ENCODE assay signal across 18 cellular contexts in the genomic region with DNA sequence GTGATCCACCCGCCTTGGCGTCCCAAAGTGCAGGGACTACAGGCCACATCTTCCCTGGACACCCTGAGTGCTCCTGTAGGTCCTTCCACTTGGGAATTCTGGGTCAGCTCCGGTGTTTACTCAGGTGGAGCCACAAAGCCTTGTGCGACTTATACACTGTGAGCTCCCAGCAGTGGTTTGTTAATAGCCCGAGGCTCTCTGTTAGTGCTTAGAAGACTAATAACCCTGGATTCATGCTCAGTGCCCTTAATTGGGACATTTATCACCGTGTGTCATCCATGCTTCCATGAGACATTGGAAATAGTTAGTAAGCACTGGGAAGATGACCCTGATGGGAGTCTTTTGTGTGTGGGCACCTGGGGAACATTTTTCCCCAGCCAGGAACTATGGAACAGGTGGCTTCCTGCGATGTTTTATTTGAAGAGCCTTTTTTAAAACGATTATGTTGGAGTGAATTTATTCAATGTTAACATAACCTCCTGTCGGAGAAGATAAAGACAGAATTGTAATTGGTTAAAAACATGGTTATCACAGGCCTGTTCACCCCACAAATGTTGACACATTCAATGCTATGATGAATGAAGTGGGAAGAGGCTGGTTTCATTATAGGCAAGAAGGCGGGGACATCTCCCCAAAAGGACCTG.
A peak's percentile ranks its signal among the peaks of the same experiment; 100 is the strongest.
DNase-seq lines count a peak whose midpoint lies in the region; ATAC-seq and FAIRE-seq lines count a peak whose summit lies in the region.
"Had no signal": no experiment of that assay in that cellular context is flagged by ENCODE, and none has a peak within 500 bp of the region (broad histone marks: within the 10 kb centered on the region; RNA-seq: fewer than 3 reads in every experiment).

No MANE protein-coding gene starts in this region.

- DNase-seq in NCI-H2171 treated with DMSO at 0.1 percent for 48 hours (lab: John Stamatoyannopoulos, UW) (peak; percentile 51), NCI-H2171 (lab: John Stamatoyannopoulos, UW) (no peak), NCI-H2107 (lab: John Stamatoyannopoulos, UW) (peak; percentile 24), RPMI7951 (ENCODE audit: low read depth) (peak; percentile 15), urothelium cell line (ENCODE audit: low spot score) (no peak), H7 (no peak), nucleus accumbens (lab: John Stamatoyannopoulos, UW) (no peak)
- DNase-seq: activated CD4-positive, alpha-beta T cell treated with anti-CD3 and anti-CD28 coated beads for 36 hours; activated naive CD4-positive, alpha-beta T cell treated with anti-CD3 and anti-CD28 coated beads, Interleukin-2, amount 50 U/mL, for 16 hours; DMS79 treated with DMSO at 0.1 percent for 48 hours; gastrocnemius medialis; lower lobe of right lung; SJCRH30; T-helper 9 cell had no signal

- no peak overlapping the region for H3K4me3 ChIP-seq in H7 (ENCODE audit: insufficient read depth, low read depth, low read length)
- H3K4me3 ChIP-seq: BLaER1 treated with 17β-estradiol and CSF1 and Interleukin-3, amounts not matched to agents 10 nM and 100 nM; gastrocnemius medialis; lower lobe of right lung; SJCRH30; skin epidermis; tibial nerve had no signal

- FAIRE-seq in urothelium cell line (lab: Jason Lieb, UNC), result peak; percentile 92

- ATAC-seq in HG02678 (IDR thresholded peaks at IDR 0.05; ENCODE audit: unreplicated experiment), result no peak
- ATAC-seq: activated CD4-positive, alpha-beta T cell treated with anti-CD3 and anti-CD28 coated beads for 36 hours; gastrocnemius medialis; lower lobe of right lung had no signal

- H3K27me3 ChIP-seq in H7 (ENCODE audit: control insufficient read depth, insufficient read depth, low read length), result no peaks in the 10 kb centered on the region
- H3K27me3 ChIP-seq: BLaER1 treated with 17β-estradiol and CSF1 and Interleukin-3, amounts not matched to agents 10 nM and 100 nM; gastrocnemius medialis; SJCRH30 had no signal

- H3K36me3 ChIP-seq in H7 (replicated peaks; ENCODE audit: control insufficient read depth, insufficient read depth, low read length), result no peaks in the 10 kb centered on the region
- H3K36me3 ChIP-seq: BLaER1 treated with 17β-estradiol and CSF1 and Interleukin-3, amounts not matched to agents 10 nM and 100 nM; lower lobe of right lung; tibial nerve had no signal

Comparison
In these comparisons a context has a peak if more than half of its experiments do, and no peak if none do; other contexts are left out.
1. DNase-seq: peak in NCI-H2171 treated with DMSO at 0.1 percent for 48 hours (single experiment), NCI-H2107 (single experiment) and RPMI7951 (single experiment); none in NCI-H2171 (single experiment), urothelium cell line (single experiment), H7 (single experiment) and nucleus accumbens (0 of 56).